ENCODE assay signal across 11 cellular contexts in the genomic region with DNA sequence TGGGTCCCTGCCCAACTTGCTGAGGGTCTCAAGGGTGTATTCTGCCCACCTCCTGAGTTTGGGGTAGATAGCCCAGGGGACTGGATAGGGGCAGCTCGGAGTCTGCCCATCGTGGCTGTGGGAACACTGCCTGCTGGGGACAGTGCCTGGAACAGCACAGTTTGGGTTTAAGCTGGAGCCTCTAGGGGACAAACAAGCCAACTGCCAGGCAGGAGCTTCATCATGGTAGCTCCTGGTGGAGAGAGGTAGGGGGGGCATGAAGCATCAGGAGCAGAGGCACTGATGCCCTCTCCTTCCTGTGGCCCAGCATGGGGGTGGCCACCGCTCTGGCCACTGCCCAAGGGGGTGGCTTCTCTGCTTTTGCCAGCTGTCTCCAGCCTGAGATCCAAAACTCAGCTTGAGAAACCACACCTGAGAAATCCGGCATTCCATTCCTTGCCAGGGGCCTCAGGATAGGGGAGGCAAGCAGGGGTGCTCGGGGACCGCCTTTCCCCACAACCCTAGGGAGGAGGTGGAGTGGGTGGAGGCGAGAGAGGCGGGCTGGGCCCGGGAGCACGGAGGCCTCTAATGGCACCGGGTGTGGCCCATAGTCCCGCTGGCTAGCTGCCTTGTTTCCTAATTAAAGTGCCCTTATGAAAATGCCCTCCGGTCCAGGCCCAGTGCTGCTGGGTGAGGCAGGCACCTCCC. TPM values are rescaled to one million over a fixed set of nuclear protein-coding genes. Genes with fewer than 3 reads are reported as not detected.
DNase-seq lines count a peak whose midpoint lies in the region; ATAC-seq, FAIRE-seq and TF ChIP-seq lines count a peak whose summit lies in the region.
"Had no signal": no experiment of that assay in that cellular context is flagged by ENCODE, and none has a peak within 500 bp of the region (broad histone marks: within the 10 kb centered on the region; RNA-seq: fewer than 3 reads in every experiment).

No MANE protein-coding gene starts in this region.

- H3K36me3 ChIP-seq in HCT116 (ENCODE audit: control insufficient read depth in 1 of 2, insufficient read depth in 2 of 2, low read length in 2 of 2) (no peaks in the 10 kb centered on the region), K562 (ENCODE audit: control insufficient read depth, insufficient read depth, low read length) (no peaks in the 10 kb centered on the region), small intestine (ENCODE audit: control insufficient read depth in 2 of 2, insufficient read depth in 2 of 2, low read length in 2 of 2) (no peaks in the 10 kb centered on the region), tibial nerve (no peaks in the 10 kb centered on the region)

- no peaks in the 10 kb centered on the region for H4K20me1 ChIP-seq in HCT116 (ENCODE audit: insufficient read depth)
- H4K20me1 ChIP-seq in K562 (replicated peaks; ENCODE audit: control insufficient read depth, insufficient read depth, low read length), result 0 out of 2 replicates have a peak, but pooled peaks cover 3% of the 10 kb centered on the region

- no TSS peak for BruUV-seq in HCT116 (replicated peaks; lab: Mats Ljungman, UMichigan)
- BruUV-seq in K562 (replicated peaks; lab: Mats Ljungman, UMichigan), result no TSS peak

- H3K27ac ChIP-seq in HCT116 (ENCODE audit: low read depth, low read length), result peak overlapping the region; percentile 71
- H3K27ac ChIP-seq in K562 (ENCODE audit: extremely low read depth, low read depth, low read length), result no peak overlapping the region
- H3K27ac ChIP-seq in small intestine (ENCODE audit: low read depth in 1 of 2, low read length in 1 of 2), result peak overlapping the region in 1 of 2 donors; percentile 28
- H3K27ac ChIP-seq in tibial nerve, result no peak overlapping the region

- intact Hi-C loops in HCT116 (cut with micrococcal nuclease), result loop anchor here (2.0 kb wide), 1 partner anchor 47 kb away; a partner anchor contains a TSS
- intact Hi-C loops in K562 (cut with micrococcal nuclease), result no loop called here
- intact Hi-C loops in left ventricle myocardium superior (cut with micrococcal nuclease), result no loop called here

- POLR2A ChIA-PET in HCT116 (lab: Charles Lee) (interaction anchor here (0.9 to 2.0 kb wide), 6 partner anchors 10 to 51 kb away, joined by 3 to 7 read pairs (median 3); no protein-coding TSS in a partner anchor), K562 (lab: Yijun Ruan, JAX) (interaction anchor here (0.6 to 1.8 kb wide), 6 partner anchors 10 to 921 kb away, joined by 3 to 6 read pairs (median 3); no protein-coding TSS in a partner anchor)

- TF ChIP-seq EP300 in K562 (IDR thresholded peaks at IDR 0.05; ENCODE audit: low read length), result no peak
- no peak for TF ChIP-seq EP300 in tibial nerve (IDR thresholded peaks at IDR 0.05)

- H3K27me3 ChIP-seq in HCT116 (ENCODE audit: insufficient read depth, low read length) (no peaks in the 10 kb centered on the region), K562 (ENCODE audit: control insufficient read depth in 2 of 2, insufficient read depth in 2 of 2, low read length in 2 of 2) (peaks cover 0 to 5% of the 10 kb centered on the region in 2 experiments; a peak in 2 of 5 replicates), small intestine (ENCODE audit: control insufficient read depth in 2 of 2, insufficient read depth in 2 of 2, low read length in 2 of 2) (no peaks in the 10 kb centered on the region), tibial nerve (no peaks in the 10 kb centered on the region)

- RAD21 ChIA-PET in HCT116 (lab: Charles Lee; ENCODE audit: low non-redundant PET in 1 of 2, low total read pairs in 2 of 2, uncharacterized antibody in 2 of 2, unreplicated experiment in 2 of 2), result no interaction called here

- ATAC-seq in HCT116, result peak; percentile 52
- peak; percentile 20 for ATAC-seq in K562
- ATAC-seq in left ventricle myocardium superior, result peak; percentile 30
- ATAC-seq in GM21360 (IDR thresholded peaks at IDR 0.05; ENCODE audit: unreplicated experiment), result no peak
- ATAC-seq: activated CD4-positive, alpha-beta T cell treated with anti-CD3 and anti-CD28 coated beads for 36 hours had no signal

- CTCF ChIA-PET in HCT116 (lab: Charles Lee) (interaction anchor here (0.8 to 6.2 kb wide), 5 partner anchors 9 to 335 kb away, joined by 3 to 45 read pairs (median 3); no protein-coding TSS in a partner anchor), K562 (lab: Yijun Ruan, JAX; ENCODE audit: low intra/inter-chr PET ratio) (no interaction called here)

- no peaks in the 10 kb centered on the region for H3K79me2 ChIP-seq in HCT116 (ENCODE audit: insufficient read depth, low read length)
- H3K79me2 ChIP-seq in K562 (ENCODE audit: control insufficient read depth, insufficient read depth, low read length), result no peaks in the 10 kb centered on the region

- no peaks in the 10 kb centered on the region for H3K9me1 ChIP-seq in K562 (ENCODE audit: control insufficient read depth, insufficient read depth, low read length)

- H3K4me1 ChIP-seq in HCT116 (ENCODE audit: control insufficient read depth in 1 of 2, insufficient read depth in 2 of 2, low read length in 2 of 2), result peaks cover 64 to 69% of the 10 kb centered on the region in 2 experiments
- peaks cover 20 to 26% of the 10 kb centered on the region in 2 experiments for H3K4me1 ChIP-seq in K562 (replicated peaks in 1 of 2; ENCODE audit: control insufficient read depth in 2 of 2, insufficient read depth in 2 of 2, low read length in 2 of 2)
- H3K4me1 ChIP-seq in small intestine (ENCODE audit: control insufficient read depth in 2 of 2, insufficient read depth in 1 of 2, low read depth in 1 of 2, low read length in 1 of 2), result peaks cover 0 to 6% of the 10 kb centered on the region in 2 donors
- H3K4me1 ChIP-seq in tibial nerve, result peaks cover 0 to 27% (median 7%) of the 10 kb centered on the region in 4 donors

- H3K9me3 ChIP-seq in HCT116 (ENCODE audit: control insufficient read depth in 1 of 2, insufficient read depth in 1 of 2, low read depth in 1 of 2, low read length in 2 of 2) (no peaks in the 10 kb centered on the region), K562 (replicated peaks; ENCODE audit: control insufficient read depth, insufficient read depth, low read depth, low read length) (no peaks in the 10 kb centered on the region), small intestine (ENCODE audit: control insufficient read depth, low read depth) (no peaks in the 10 kb centered on the region), tibial nerve (no peaks in the 10 kb centered on the region)

- TF ChIP-seq RAD21 in HCT116 (IDR thresholded peaks at IDR 0.05; ENCODE audit: low read depth) (no peak), K562 (CRISPR knock-in tag; conservative IDR thresholded peaks at IDR 0.05 in 1 of 2, IDR thresholded peaks at IDR 0.05 in 1 of 2) (no peak)

- H3K4me3 ChIP-seq in HCT116 (replicated peaks in 1 of 2; ENCODE audit: low read depth in 1 of 2, low read length in 2 of 2), result peak overlapping the region in 1 of 2 experiments; percentile 44; a peak in 2 of 4 replicates
- no peak overlapping the region for H3K4me3 ChIP-seq in K562
- H3K4me3 ChIP-seq in small intestine (ENCODE audit: low read depth in 1 of 2, low read length in 2 of 2), result no peak overlapping the region
- H3K4me3 ChIP-seq in tibial nerve, result no peak overlapping the region

- in situ Hi-C loops in K562 (cut with MboI), result no loop called here

- H3K4me2 ChIP-seq in HCT116 (ENCODE audit: low read length) (peak overlapping the region; percentile 82), K562 (ENCODE audit: insufficient read depth, low read length) (no peak overlapping the region)

- FAIRE-seq in K562 (lab: Jason Lieb, UNC) (no peak), small intestine (lab: Jason Lieb, UNC) (no peak)

- 42% methylated on average over 13 of the region's 13 CpGs for WGBS in K562 (ENCODE audit: insufficient coverage, low coverage, missing lambda C conversion rate)
- 26 to 46% (median 32%) methylated on average over 11 to 13 of the region's 13 CpGs for WGBS in small intestine, 3 donors
- 17 to 50% methylated on average over 5 to 12 of the region's 13 CpGs for WGBS in tibial nerve, 2 donors

- H3K9ac ChIP-seq in HCT116 (ENCODE audit: low read length), result peak overlapping the region; percentile 46
- H3K9ac ChIP-seq in K562 (ENCODE audit: insufficient read depth in 1 of 2, low read depth in 2 of 2, low read length in 2 of 2), result peak overlapping the region in 1 of 2 experiments; percentile 21; a peak in 2 of 4 replicates

- no peaks in the 10 kb centered on the region for H3K9me2 ChIP-seq in HCT116 (ENCODE audit: insufficient read depth)

- TF ChIP-seq CTCF in HCT116 (IDR thresholded peaks at IDR 0.05 in 2 of 3, conservative IDR thresholded peaks at IDR 0.05 in 1 of 3; ENCODE audit: borderline replicate concordance in 1 of 3, insufficient read depth in 1 of 3, low read depth in 2 of 3, low read length in 2 of 3), result peak in 1 of 3 experiments; percentile 22; a peak in 2 of 6 replicates
- TF ChIP-seq CTCF in K562 (IDR thresholded peaks at IDR 0.05 in 2 of 3, conservative IDR thresholded peaks at IDR 0.05 in 1 of 3; ENCODE audit: insufficient read depth in 2 of 3, low read depth in 1 of 3, low read length in 3 of 3), result peak in 2 of 3 experiments; percentile 26 to 52; a peak in 4 of 6 replicates
- no peak for TF ChIP-seq CTCF in tibial nerve (IDR thresholded peaks at IDR 0.05)

- TF ChIP-seq POLR2A in HCT116 (IDR thresholded peaks at IDR 0.05; ENCODE audit: borderline replicate concordance, extremely low read depth, insufficient read depth, insufficient read length) (no peak), K562 (conservative IDR thresholded peaks at IDR 0.05) (no peak), tibial nerve (IDR thresholded peaks at IDR 0.05) (no peak)

- no peak for DNase-seq in HCT116 (ENCODE audit: low read depth, low spot score)
- DNase-seq in K562 (ENCODE audit: extremely low read depth in 1 of 4, low spot score in 3 of 4), result no peak
- DNase-seq in left ventricle myocardium superior, result peak; percentile 63
- DNase-seq in small intestine, result peak; percentile 54
- no peak for DNase-seq in cerebellar nuclear complex (lab: John Stamatoyannopoulos, UW)
- no peak for DNase-seq in tibial nerve (ENCODE audit: low spot score in 2 of 2)
- DNase-seq in NCI-H2227 treated with DMSO at 0.1 percent for 48 hours (lab: John Stamatoyannopoulos, UW), result no peak
- DNase-seq: activated CD4-positive, alpha-beta T cell treated with anti-CD3 and anti-CD28 coated beads for 36 hours; DMS153; NCI-H2171 treated with DMSO at 0.1 percent for 48 hours had no signal

- H2AFZ ChIP-seq in HCT116 (ENCODE audit: low read depth, low read length, poor library complexity, severe bottlenecking) (no peak overlapping the region), K562 (ENCODE audit: low read depth, low read length) (no peak overlapping the region)

RNA-seq across cellular contexts. Expression of a gene that starts 47.6 kb away (rescaled TPM):
- total RNA-seq in HCT116 (2021; ENCODE audit: unreplicated experiment) (22.0 TPM), K562 (2014; rRNA removed) (5.0 and 6.5 TPM in 2 replicates), K562 (2014; rRNA removed; fragmentation: Illumina TruSeq; extraction: Trizol) (1.7 and 2.1 TPM in 2 replicates), K562 (2015; rRNA removed; fragmentation: Illumina TruSeq; extraction: Trizol) (2.0 and 2.5 TPM in 2 replicates), K562 (2021) (7.6 and 8.4 TPM in 2 replicates), left ventricle myocardium superior (12.8 TPM), tibial nerve (1 to 10 TPM; 3.3 to 7.0 (median 5.9) TPM)
- 29.6 and 41.5 TPM in 2 replicates for polyA plus RNA-seq in HCT116 (2012)
- total RNA-seq in K562 (2011; cell fraction: chromatin; rRNA removed; ENCODE audit: low replicate concordance), result 1.5 and 4.5 TPM in 2 replicates
- 3.7 and 5.2 TPM in 2 replicates for total RNA-seq in K562 (2011; cell fraction: nucleolus; rRNA removed)
- total RNA-seq in K562 (2011; cell fraction: nucleoplasm; rRNA removed), result 3.3 and 3.7 TPM in 2 replicates
- polyA plus RNA-seq in K562 (2011; rRNA removed) (1.1 and 1.9 TPM in 2 replicates), K562 (2014; fragmentation: Illumina TruSeq; extraction: Trizol) (5.4 and 7.2 TPM in 2 replicates), K562 (2014; fragmentation: Nextera tagmentation; extraction: Ambion mirVana) (under 1 TPM; 0.10 to 0.11 TPM), K562 (2014; rRNA removed) (5.7 TPM in 2 replicates), small intestine (10 to 100 TPM in 1 of 3 donors, 1 to 10 TPM in 1, under 1 TPM in 1; 0.27 to 10.9 (median 2.5) TPM)
- polyA plus RNA-seq in K562 (2011; cell fraction: cytosol; rRNA removed), result 1.7 and 2.5 TPM in 2 replicates
- 4.6 and 5.8 TPM in 2 replicates for polyA plus RNA-seq in K562 (2011; cell fraction: nucleus; rRNA removed)
- 7.0 and 71.7 TPM in 2 replicates for polyA plus RNA-seq in K562 (2012)
- polyA minus RNA-seq in K562 (2011; rRNA and poly(A)+ RNA removed), result 0.57 and 0.95 TPM in 2 replicates
- 1.2 and 1.5 TPM in 2 replicates for polyA minus RNA-seq in K562 (2011; cell fraction: cytosol; rRNA and poly(A)+ RNA removed)
- 1.1 and 1.3 TPM in 2 replicates for polyA minus RNA-seq in K562 (2011; cell fraction: nucleus; rRNA and poly(A)+ RNA removed)

RNA-seq across cellular contexts. Expression of a gene that starts 59.1 kb away (rescaled TPM):
- total RNA-seq in HCT116 (2021; ENCODE audit: unreplicated experiment), result 5.9 TPM
- 5.5 and 6.5 TPM in 2 replicates for polyA plus RNA-seq in HCT116 (2012)
- total RNA-seq in K562 (2011; cell fraction: chromatin; rRNA removed; ENCODE audit: low replicate concordance), result 5.7 and 14.0 TPM in 2 replicates
- 13.4 and 15.0 TPM in 2 replicates for total RNA-seq in K562 (2011; cell fraction: nucleolus; rRNA removed)
- 11.0 and 15.7 TPM in 2 replicates for total RNA-seq in K562 (2011; cell fraction: nucleoplasm; rRNA removed)
- 2.1 and 4.5 TPM in 2 replicates for total RNA-seq in K562 (2014; rRNA removed)
- total RNA-seq in K562 (2014; rRNA removed; fragmentation: Illumina TruSeq; extraction: Trizol), result 2.8 TPM in 2 replicates
- total RNA-seq in K562 (2015; rRNA removed; fragmentation: Illumina TruSeq; extraction: Trizol), result 3.2 and 3.6 TPM in 2 replicates
- total RNA-seq in K562 (2021), result 8.2 and 8.5 TPM in 2 replicates
- polyA plus RNA-seq in K562 (2011; rRNA removed), result 4.1 and 7.1 TPM in 2 replicates
- polyA plus RNA-seq in K562 (2011; cell fraction: cytosol; rRNA removed), result 7.9 and 15.0 TPM in 2 replicates
- 5.0 and 7.3 TPM in 2 replicates for polyA plus RNA-seq in K562 (2011; cell fraction: nucleus; rRNA removed)
- polyA plus RNA-seq in K562 (2012), result 8.2 and 10.4 TPM in 2 replicates
- polyA plus RNA-seq in K562 (2014; fragmentation: Illumina TruSeq; extraction: Trizol), result 10.5 and 10.7 TPM in 2 replicates
- polyA plus RNA-seq in K562 (2014; fragmentation: Nextera tagmentation; extraction: Ambion mirVana), result 10 to 100 TPM in 1 of 2 experiments, 1 to 10 TPM in 1; 6.3 to 10.3 TPM
- 4.5 and 4.6 TPM in 2 replicates for polyA plus RNA-seq in K562 (2014; rRNA removed)
- 5.9 and 6.1 TPM in 2 replicates for polyA minus RNA-seq in K562 (2011; rRNA and poly(A)+ RNA removed)
- polyA minus RNA-seq in K562 (2011; cell fraction: cytosol; rRNA and poly(A)+ RNA removed), result 6.7 and 9.5 TPM in 2 replicates
- polyA minus RNA-seq in K562 (2011; cell fraction: nucleus; rRNA and poly(A)+ RNA removed), result 5.0 and 5.7 TPM in 2 replicates
- 2.0 TPM for total RNA-seq in left ventricle myocardium superior
- polyA plus RNA-seq in small intestine, result 1 to 10 TPM in 2 of 3 donors, under 1 TPM in 1; 0.45 to 4.3 (median 1.1) TPM
- total RNA-seq in tibial nerve, result 10 to 100 TPM in 1 of 4 donors, 1 to 10 TPM in 3; 6.5 to 10.1 (median 7.4) TPM

Comparison
In these comparisons a context has a peak if more than half of its experiments do, and no peak if none do; other contexts are left out.
1. DNase-seq: peak in left ventricle myocardium superior (single experiment) and small intestine (single experiment); none in HCT116 (single experiment), K562 (0 of 4), cerebellar nuclear complex (0 of 2), tibial nerve (0 of 2) and NCI-H2227 treated with DMSO at 0.1 percent for 48 hours (single experiment).
2. CTCF ChIP-seq: peak in K562 (2 of 3); none in tibial nerve (0 of 5).